8 cellular contexts compared by ENCODE assay signal in the genomic region with DNA sequence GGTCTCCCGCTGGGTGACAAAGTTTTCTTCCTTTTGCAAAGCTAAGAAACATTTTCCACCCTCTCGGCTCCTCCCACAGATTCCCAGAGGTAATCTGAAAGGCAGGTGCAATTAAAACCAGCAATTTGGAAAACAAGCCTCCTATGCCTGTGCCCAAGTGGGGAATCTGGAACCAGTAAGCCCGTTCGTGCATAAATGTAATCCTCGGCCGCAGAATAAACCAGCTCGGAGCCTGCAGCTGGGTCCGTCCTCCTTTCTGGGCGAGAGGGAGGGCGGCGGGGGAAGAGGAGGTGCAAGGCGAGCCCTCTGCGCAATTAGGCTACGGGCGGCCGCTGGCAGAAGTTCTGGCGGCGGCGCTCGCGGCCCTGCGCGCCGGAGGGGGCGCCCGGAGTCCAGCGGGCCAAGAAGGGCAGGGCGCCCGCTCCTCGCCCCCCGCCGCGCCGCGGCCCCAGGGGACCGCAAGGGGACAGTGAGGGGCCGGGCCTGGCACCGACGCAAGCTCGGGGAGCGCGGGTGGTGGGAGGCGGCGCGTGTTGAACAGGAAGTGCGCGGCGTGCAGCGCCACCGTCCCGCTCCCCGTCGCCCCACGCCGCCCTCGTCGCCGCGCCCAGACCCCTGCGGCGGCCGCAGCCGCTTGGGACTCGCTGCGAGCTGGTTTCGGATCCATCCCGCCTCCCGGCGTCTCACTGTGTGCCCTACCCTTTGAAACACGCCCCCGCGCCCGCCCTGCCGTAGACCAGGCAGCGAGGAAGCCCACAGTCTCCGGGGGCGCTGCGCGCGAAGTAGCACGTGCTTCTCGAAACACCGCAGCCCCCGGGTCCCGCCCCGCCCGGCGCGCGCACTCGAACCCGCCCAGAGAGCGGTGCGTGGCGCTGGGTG. TPM values are rescaled to one million over a fixed set of nuclear protein-coding genes. Genes with fewer than 3 reads are reported as not detected.
DNase-seq lines count a peak whose midpoint lies in the region; ATAC-seq and TF ChIP-seq lines count a peak whose summit lies in the region.

A gene (minus strand): TSS at position 217 of the 879 bp plus-strand sequence. CDS start 495 bp downstream, outside the sequence.

- peak within 1 kb of the TSS; percentile 70 for H3K27ac Mint-ChIP-seq in activated CD8-positive, alpha-beta memory T cell treated with anti-CD3 and anti-CD28 coated beads, Interleukin-2, amount 10 ng/mL, durations not matched to agents 7 days and 5 days

- H3K4me3 ChIP-seq in mucosa of rectum (ENCODE audit: low read length in 2 of 2) = peak within 1 kb of the TSS; percentile 83 to 91

- peak within 1 kb of the TSS; percentile 77 to 82 for H3K9ac ChIP-seq in mucosa of rectum (ENCODE audit: low read depth in 1 of 2, low read length in 2 of 2)

- H3K27me3 Mint-ChIP-seq in activated CD8-positive, alpha-beta memory T cell treated with anti-CD3 and anti-CD28 coated beads, Interleukin-2, amount 10 ng/mL, durations not matched to agents 7 days and 5 days = peaks cover 19% of the 10 kb centered on the region

- in situ Hi-C loops in GM13977 (cut with MboI; ENCODE audit: low pct_unique_long_range_greater_than_20kb, low sequenced_read_pairs, unreplicated experiment) (no loop called here), endometrial microvascular endothelial cells (cut with HindIII; ENCODE audit: inconsistent ontology term, low pct_unique_long_range_greater_than_20kb, low sequenced_read_pairs) (no loop called here)

- H3K4me1 Mint-ChIP-seq in activated CD8-positive, alpha-beta memory T cell treated with anti-CD3 and anti-CD28 coated beads, Interleukin-2, amount 10 ng/mL, durations not matched to agents 7 days and 5 days = peaks cover 7% of the 10 kb centered on the region

- CTCF ChIA-PET in activated CD8-positive, alpha-beta memory T cell treated with anti-CD3 and anti-CD28 coated beads, Interleukin-2, amount 10 ng/mL, durations not matched to agents 7 days and 5 days (lab: Charles Lee) = interaction anchor here (0.8 to 2.7 kb wide), 3 partner anchors 17 to 107 kb away, joined by 3 to 18 read pairs (median 3); no protein-coding TSS in a partner anchor

- TF ChIP-seq CTCF in GM13977 (IDR thresholded peaks at IDR 0.05; ENCODE audit: extremely low read depth, insufficient read depth, missing control alignments) = peak; percentile 3

- no peaks in the 10 kb centered on the region for H3K36me3 Mint-ChIP-seq in activated CD8-positive, alpha-beta memory T cell treated with anti-CD3 and anti-CD28 coated beads, Interleukin-2, amount 10 ng/mL, durations not matched to agents 7 days and 5 days

- peaks cover 14 to 17% of the 10 kb centered on the region in 2 donors for H3K4me1 ChIP-seq in mucosa of rectum (ENCODE audit: control insufficient read depth in 2 of 2, insufficient read depth in 2 of 2, low read length in 2 of 2)

- H3K4me3 Mint-ChIP-seq in activated CD8-positive, alpha-beta memory T cell treated with anti-CD3 and anti-CD28 coated beads, Interleukin-2, amount 10 ng/mL, durations not matched to agents 7 days and 5 days = peak within 1 kb of the TSS; percentile 83

- H3K9me3 ChIP-seq in mucosa of rectum (ENCODE audit: control insufficient read depth in 2 of 2, low read length in 2 of 2) = no peaks in the 10 kb centered on the region

- H3K36me3 ChIP-seq in mucosa of rectum (ENCODE audit: control insufficient read depth in 2 of 2, insufficient read depth in 2 of 2, low read length in 2 of 2) = no peaks in the 10 kb centered on the region

- DNase-seq in GM13977 (ENCODE audit: low spot score) (peak; percentile 85), NCI-H345 (lab: John Stamatoyannopoulos, UW) (peak; percentile 83)
- DNase-seq in activated CD8-positive, alpha-beta memory T cell treated with anti-CD3 and anti-CD28 coated beads, Interleukin-2, amount 10 ng/mL, durations not matched to agents 7 days and 5 days = peak; percentile 78
- DNase-seq in stimulated activated CD8-positive, alpha-beta memory T cell treated with anti-CD3 and anti-CD28 coated beads, Interleukin-4, amount 100 ng/mL, for 1 hour (ENCODE audit: low read depth in 2 of 2, low spot score in 1 of 2) = peak; percentile 32 to 57

- peak; percentile 57 for ATAC-seq in HG02884 (IDR thresholded peaks at IDR 0.05; ENCODE audit: unreplicated experiment)
- peak; percentile 67 for ATAC-seq in activated CD8-positive, alpha-beta memory T cell treated with anti-CD3 and anti-CD28 coated beads, Interleukin-2, amount 10 ng/mL, durations not matched to agents 7 days and 5 days
- ATAC-seq in HG03196 (IDR thresholded peaks at IDR 0.05; ENCODE audit: unreplicated experiment) = no peak

- H3K27ac ChIP-seq in mucosa of rectum (ENCODE audit: low read depth in 2 of 2, low read length in 2 of 2) = peak within 1 kb of the TSS; percentile 94 to 96

- H3K9me3 Mint-ChIP-seq in activated CD8-positive, alpha-beta memory T cell treated with anti-CD3 and anti-CD28 coated beads, Interleukin-2, amount 10 ng/mL, durations not matched to agents 7 days and 5 days (ENCODE audit: low read depth) = no peaks in the 10 kb centered on the region

- H3K27me3 ChIP-seq in mucosa of rectum (ENCODE audit: control insufficient read depth in 2 of 2, insufficient read depth in 2 of 2, low read length in 2 of 2) = no peaks in the 10 kb centered on the region

RNA-seq across cellular contexts. Expression of the gene that starts here (rescaled TPM):
- 10 to 100 TPM; 18.4 to 29.9 TPM for total RNA-seq in activated CD8-positive, alpha-beta memory T cell treated with anti-CD3 and anti-CD28 coated beads, Interleukin-2, amount 10 ng/mL, durations not matched to agents 7 days and 5 days
- 67.1 TPM for total RNA-seq in endometrial microvascular endothelial cells (ENCODE audit: inconsistent ontology term)
